In the genomic region with DNA sequence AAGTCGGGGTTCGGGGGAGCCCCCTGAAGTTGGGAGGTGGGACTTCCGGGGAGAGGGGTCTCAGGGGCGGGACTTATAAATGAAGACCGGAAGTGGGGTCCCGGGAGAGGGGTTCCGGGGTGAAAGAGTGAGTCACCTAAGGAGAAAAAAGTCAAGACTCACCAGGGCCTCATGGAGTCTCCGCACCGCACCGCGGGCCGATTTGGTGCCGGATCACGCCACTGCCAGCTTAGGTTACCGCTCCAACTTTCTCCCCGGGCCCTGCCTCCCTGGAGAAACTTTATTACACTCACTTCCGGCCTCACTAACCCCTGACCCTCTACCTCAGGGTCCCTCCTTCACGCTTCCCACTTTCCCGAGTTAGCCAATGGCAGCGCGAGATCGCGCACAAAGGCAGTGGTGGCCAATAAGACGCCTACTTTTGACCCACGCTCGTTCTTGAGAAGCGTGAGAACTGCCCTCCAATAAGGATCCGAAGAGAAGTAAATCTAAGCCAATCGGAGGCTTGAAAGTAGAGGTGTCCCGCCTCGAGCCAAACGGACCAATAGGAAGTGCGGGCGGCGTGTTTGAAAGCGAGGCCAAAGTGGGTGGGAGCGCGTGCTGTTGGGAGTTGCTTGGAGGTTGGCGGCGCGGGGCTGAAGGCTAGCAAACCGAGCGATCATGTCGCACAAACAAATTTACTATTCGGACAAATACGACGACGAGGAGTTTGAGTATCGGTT, we compare ENCODE assay signal across 1 cellular context.
TF ChIP-seq lines count a peak whose summit lies in the region.

CKS1B (plus strand) TSS at position 596 of the 722 bp plus-strand sequence; CDS start at position 661, 65 bp downstream.

TF ChIP-seq in HepG2, 621 proteins besides CTCF, POLR2A, EP300 and RAD21 (continued from another document and continues in another):
- TF ChIP-seq ZNF383 (CRISPR knock-in tag; IDR thresholded peaks at IDR 0.05; ENCODE audit: borderline replicate concordance) (no peak), GATA4 (IDR thresholded peaks at IDR 0.05; ENCODE audit: borderline replicate concordance, low read depth) (0 out of 2 replicates have a peak, but pooled peaks have one; percentile 31), ZNF577 (CRISPR knock-in tag; IDR thresholded peaks at IDR 0.05; ENCODE audit: borderline replicate concordance, low read depth) (no peak), ZNF382 (CRISPR knock-in tag; IDR thresholded peaks at IDR 0.05; ENCODE audit: borderline replicate concordance) (no peak), ZNF556 (CRISPR knock-in tag; IDR thresholded peaks at IDR 0.05; ENCODE audit: borderline replicate concordance) (no peak), ARHGAP35 (CRISPR knock-in tag; IDR thresholded peaks at IDR 0.05; ENCODE audit: borderline replicate concordance) (no peak), ZBTB8A (CRISPR knock-in tag; IDR thresholded peaks at IDR 0.05; ENCODE audit: borderline replicate concordance, low read depth) (no peak), E2F1 (CRISPR knock-in tag; IDR thresholded peaks at IDR 0.05) (no peak), HDAC6 (IDR thresholded peaks at IDR 0.05; ENCODE audit: low read depth, low read length) (no peak), KDM4B (CRISPR knock-in tag; IDR thresholded peaks at IDR 0.05) (no peak), ZNF263 (CRISPR knock-in tag; IDR thresholded peaks at IDR 0.05) (peak; percentile 40; the same call in 1 of the 2 replicates), ARID5B (CRISPR knock-in tag; IDR thresholded peaks at IDR 0.05) (no peak), NFE2 (CRISPR knock-in tag; IDR thresholded peaks at IDR 0.05) (no peak), PHF20 (CRISPR knock-in tag; IDR thresholded peaks at IDR 0.05) (peak; percentile 82; the same call in 1 of the 2 replicates), NFKB2 (CRISPR knock-in tag; IDR thresholded peaks at IDR 0.05; ENCODE audit: borderline replicate concordance) (peak; percentile 65; the same call in 1 of the 2 replicates), SAP130 (CRISPR knock-in tag; IDR thresholded peaks at IDR 0.05; ENCODE audit: low read depth) (peak; percentile 100), ZNF670 (CRISPR knock-in tag; IDR thresholded peaks at IDR 0.05; ENCODE audit: borderline replicate concordance) (no peak), MAFK (conservative IDR thresholded peaks at IDR 0.05 in 1 of 2, IDR thresholded peaks at IDR 0.05 in 1 of 2; ENCODE audit: low read length in 2 of 2) (no peak), ADNP (CRISPR knock-in tag; IDR thresholded peaks at IDR 0.05) (no peak), DNMT3B (CRISPR knock-in tag; conservative IDR thresholded peaks at IDR 0.05) (no peak), NRL (CRISPR knock-in tag; IDR thresholded peaks at IDR 0.05; ENCODE audit: borderline replicate concordance) (no peak; the same call in 1 of the 2 replicates), HCFC1 (IDR thresholded peaks at IDR 0.05; ENCODE audit: low read depth, low read length) (no peak), ZNF274 (CRISPR knock-in tag; IDR thresholded peaks at IDR 0.05) (no peak), NKX3-1 (CRISPR knock-in tag; IDR thresholded peaks at IDR 0.05) (peak; percentile 17; the same call in 1 of the 2 replicates), ZNF367 (CRISPR knock-in tag; IDR thresholded peaks at IDR 0.05; ENCODE audit: borderline replicate concordance) (no peak), ZNF101 (CRISPR knock-in tag; IDR thresholded peaks at IDR 0.05; ENCODE audit: borderline replicate concordance, low read depth) (no peak), ZSCAN21 (CRISPR knock-in tag; IDR thresholded peaks at IDR 0.05; ENCODE audit: borderline replicate concordance) (peak; percentile 74; the same call in 1 of the 2 replicates), SUZ12 (IDR thresholded peaks at IDR 0.05; ENCODE audit: low read depth, low read length) (no peak), ZNF674 (CRISPR knock-in tag; IDR thresholded peaks at IDR 0.05; ENCODE audit: low read depth) (no peak), DNMT1 (CRISPR knock-in tag; IDR thresholded peaks at IDR 0.05) (no peak), MAZ (IDR thresholded peaks at IDR 0.05; ENCODE audit: borderline replicate concordance, low read depth, low read length) (no peak), MAZ (CRISPR knock-in tag; IDR thresholded peaks at IDR 0.05; ENCODE audit: low read depth) (peak; percentile 56), ZMYM3 (CRISPR knock-in tag; IDR thresholded peaks at IDR 0.05) (no peak), KLF9 (CRISPR knock-in tag; IDR thresholded peaks at IDR 0.05; ENCODE audit: low read depth) (0 out of 2 replicates have a peak, but pooled peaks have one; percentile 45), MED13 (CRISPR knock-in tag; IDR thresholded peaks at IDR 0.05) (peak; percentile 10; the same call in 1 of the 2 replicates), ZNF3 (CRISPR knock-in tag; IDR thresholded peaks at IDR 0.05) (no peak), PHF8 (CRISPR knock-in tag; IDR thresholded peaks at IDR 0.05) (peak; percentile 71; the same call in 1 of the 2 replicates), MAF1 (CRISPR knock-in tag; IDR thresholded peaks at IDR 0.05; ENCODE audit: borderline replicate concordance) (0 out of 2 replicates have a peak, but pooled peaks have one; percentile 14), YY1 (IDR thresholded peaks at IDR 0.05; ENCODE audit: insufficient read depth, insufficient replicate concordance, low read depth, low read length) (peak; percentile 43), ATM (IDR thresholded peaks at IDR 0.05; ENCODE audit: borderline replicate concordance) (no peak), SIN3B (IDR thresholded peaks at IDR 0.05; ENCODE audit: low read length) (peak; percentile 96)
- TF ChIP-seq, protein P1, sequence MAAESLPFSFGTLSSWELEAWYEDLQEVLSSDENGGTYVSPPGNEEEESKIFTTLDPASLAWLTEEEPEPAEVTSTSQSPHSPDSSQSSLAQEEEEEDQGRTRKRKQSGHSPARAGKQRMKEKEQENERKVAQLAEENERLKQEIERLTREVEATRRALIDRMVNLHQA (CRISPR knock-in tag; IDR thresholded peaks at IDR 0.05): no peak
- TF ChIP-seq, protein P2, sequence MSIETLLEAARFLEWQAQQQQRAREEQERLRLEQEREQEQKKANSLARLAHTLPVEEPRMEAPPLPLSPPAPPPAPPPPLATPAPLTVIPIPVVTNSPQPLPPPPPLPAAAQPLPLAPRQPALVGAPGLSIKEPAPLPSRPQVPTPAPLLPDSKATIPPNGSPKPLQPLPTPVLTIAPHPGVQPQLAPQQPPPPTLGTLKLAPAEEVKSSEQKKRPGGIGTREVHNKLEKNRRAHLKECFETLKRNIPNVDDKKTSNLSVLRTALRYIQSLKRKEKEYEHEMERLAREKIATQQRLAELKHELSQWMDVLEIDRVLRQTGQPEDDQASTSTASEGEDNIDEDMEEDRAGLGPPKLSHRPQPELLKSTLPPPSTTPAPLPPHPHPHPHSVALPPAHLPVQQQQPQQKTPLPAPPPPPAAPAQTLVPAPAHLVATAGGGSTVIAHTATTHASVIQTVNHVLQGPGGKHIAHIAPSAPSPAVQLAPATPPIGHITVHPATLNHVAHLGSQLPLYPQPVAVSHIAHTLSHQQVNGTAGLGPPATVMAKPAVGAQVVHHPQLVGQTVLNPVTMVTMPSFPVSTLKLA (IDR thresholded peaks at IDR 0.05): peak; percentile 95
- TF ChIP-seq, protein P3, sequence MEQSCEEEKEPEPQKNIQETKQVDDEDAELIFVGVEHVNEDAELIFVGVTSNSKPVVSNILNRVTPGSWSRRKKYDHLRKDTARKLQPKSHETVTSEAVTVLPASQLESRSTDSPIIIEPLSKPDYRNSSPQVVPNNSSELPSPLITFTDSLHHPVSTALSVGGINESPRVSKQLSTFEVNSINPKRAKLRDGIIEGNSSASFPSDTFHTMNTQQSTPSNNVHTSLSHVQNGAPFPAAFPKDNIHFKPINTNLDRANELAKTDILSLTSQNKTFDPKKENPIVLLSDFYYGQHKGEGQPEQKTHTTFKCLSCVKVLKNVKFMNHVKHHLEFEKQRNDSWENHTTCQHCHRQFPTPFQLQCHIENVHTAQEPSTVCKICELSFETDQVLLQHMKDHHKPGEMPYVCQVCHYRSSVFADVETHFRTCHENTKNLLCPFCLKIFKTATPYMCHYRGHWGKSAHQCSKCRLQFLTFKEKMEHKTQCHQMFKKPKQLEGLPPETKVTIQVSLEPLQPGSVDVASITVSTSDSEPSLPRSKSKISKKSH (CRISPR knock-in tag; IDR thresholded peaks at IDR 0.05; ENCODE audit: borderline replicate concordance): 0 out of 2 replicates have a peak, but pooled peaks have one; percentile 43
- TF ChIP-seq, protein P4, sequence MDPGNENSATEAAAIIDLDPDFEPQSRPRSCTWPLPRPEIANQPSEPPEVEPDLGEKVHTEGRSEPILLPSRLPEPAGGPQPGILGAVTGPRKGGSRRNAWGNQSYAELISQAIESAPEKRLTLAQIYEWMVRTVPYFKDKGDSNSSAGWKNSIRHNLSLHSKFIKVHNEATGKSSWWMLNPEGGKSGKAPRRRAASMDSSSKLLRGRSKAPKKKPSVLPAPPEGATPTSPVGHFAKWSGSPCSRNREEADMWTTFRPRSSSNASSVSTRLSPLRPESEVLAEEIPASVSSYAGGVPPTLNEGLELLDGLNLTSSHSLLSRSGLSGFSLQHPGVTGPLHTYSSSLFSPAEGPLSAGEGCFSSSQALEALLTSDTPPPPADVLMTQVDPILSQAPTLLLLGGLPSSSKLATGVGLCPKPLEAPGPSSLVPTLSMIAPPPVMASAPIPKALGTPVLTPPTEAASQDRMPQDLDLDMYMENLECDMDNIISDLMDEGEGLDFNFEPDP (CRISPR knock-in tag; conservative IDR thresholded peaks at IDR 0.05): no peak
- TF ChIP-seq, protein P5, sequence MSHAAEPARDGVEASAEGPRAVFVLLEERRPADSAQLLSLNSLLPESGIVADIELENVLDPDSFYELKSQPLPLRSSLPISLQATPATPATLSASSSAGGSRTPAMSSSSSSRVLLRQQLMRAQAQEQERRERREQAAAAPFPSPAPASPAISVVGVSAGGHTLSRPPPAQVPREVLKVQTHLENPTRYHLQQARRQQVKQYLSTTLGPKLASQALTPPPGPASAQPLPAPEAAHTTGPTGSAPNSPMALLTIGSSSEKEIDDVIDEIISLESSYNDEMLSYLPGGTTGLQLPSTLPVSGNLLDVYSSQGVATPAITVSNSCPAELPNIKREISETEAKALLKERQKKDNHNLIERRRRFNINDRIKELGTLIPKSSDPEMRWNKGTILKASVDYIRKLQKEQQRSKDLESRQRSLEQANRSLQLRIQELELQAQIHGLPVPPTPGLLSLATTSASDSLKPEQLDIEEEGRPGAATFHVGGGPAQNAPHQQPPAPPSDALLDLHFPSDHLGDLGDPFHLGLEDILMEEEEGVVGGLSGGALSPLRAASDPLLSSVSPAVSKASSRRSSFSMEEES (CRISPR knock-in tag; IDR thresholded peaks at IDR 0.05): no peak; the same call in 1 of the 2 replicates
